Comparison of ENCODE assay signal across 9 cellular contexts in genomic region chr2:130152136-130152815, GRCh38. TPM values are rescaled to one million over a fixed set of nuclear protein-coding genes. Genes with fewer than 3 reads are reported as not detected.
"Had no signal": no experiment of that assay in that cellular context is flagged by ENCODE, and none has a peak within 500 bp of the region (broad histone marks: within the 10 kb centered on the region; RNA-seq: fewer than 3 reads in every experiment).

No MANE protein-coding gene starts in this region.

RNA-seq across cellular contexts. Expression of gene CCDC74B, which starts 7.4 kb away (rescaled TPM):
- total RNA-seq: MCF 10A had no signal
- polyA plus RNA-seq: IgD-negative memory B cell had no signal

RNA-seq across cellular contexts. Expression of gene POTEF, which starts 23.3 kb away (rescaled TPM):
- total RNA-seq: LHCN-M2, MCF 10A, OCI-LY7, PC-3, Right ventricle myocardium inferior, RPMI7951, SJSA1 had no signal
- polyA plus RNA-seq: IgD-negative memory B cell had no signal

RNA-seq across cellular contexts. Expression of gene TUBA3E, which starts 46.0 kb away (rescaled TPM):
- total RNA-seq: MCF 10A, OCI-LY7, PC-3, Peyer's patch, RPMI7951, SJSA1 had no signal
- polyA plus RNA-seq: IgD-negative memory B cell had no signal
